ENCODE assay signal across 14 cellular contexts in the genomic region with DNA sequence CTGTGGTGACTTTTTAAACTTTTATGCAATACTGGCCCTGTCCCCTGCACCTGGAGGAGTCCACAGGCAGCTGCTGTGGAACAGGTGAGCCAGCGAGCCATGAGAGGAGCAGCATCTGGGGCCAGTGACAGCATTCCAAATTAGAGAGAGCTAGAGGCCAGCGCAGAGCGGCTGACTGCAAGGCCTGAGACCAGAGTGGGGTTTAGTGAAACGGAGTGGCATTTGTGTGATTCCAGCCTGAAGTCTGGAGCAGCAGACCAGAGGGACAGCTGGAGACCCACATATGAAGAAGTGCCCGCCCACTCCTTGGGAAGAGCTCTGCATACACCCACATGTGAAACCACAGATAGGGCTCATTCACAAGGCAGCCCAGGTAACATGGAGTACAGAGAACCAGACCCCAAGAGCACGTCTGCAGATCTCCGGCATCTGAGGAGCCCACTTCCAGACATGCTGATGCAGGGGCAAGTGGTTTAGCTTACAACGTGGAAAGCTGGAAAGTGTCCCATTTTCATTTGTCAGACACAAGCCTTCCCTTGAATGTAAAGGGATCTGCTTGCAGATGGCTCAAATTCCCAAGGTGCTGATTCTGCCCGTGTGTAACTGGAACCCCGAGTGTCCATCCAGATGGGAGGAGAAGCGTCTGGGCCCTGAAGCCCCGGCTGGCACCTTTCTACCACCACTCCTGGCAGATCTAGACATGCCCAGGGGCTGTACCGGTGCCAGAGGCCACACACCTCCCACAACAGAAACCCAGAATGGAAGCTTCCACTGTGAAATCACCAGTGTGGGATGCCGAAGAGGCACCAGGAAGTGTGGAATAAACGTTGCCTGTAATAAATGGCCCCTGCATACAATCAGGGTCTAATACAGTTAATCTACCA.
"Had no signal": no experiment of that assay in that cellular context is flagged by ENCODE, and none has a peak within 500 bp of the region (broad histone marks: within the 10 kb centered on the region; RNA-seq: fewer than 3 reads in every experiment).

No MANE protein-coding gene starts in this region.

- H3K36me3 Mint-ChIP-seq: activated naive CD8-positive, alpha-beta T cell had no signal

- H3K4me1 ChIP-seq: esophagus muscularis mucosa, lower lobe of right lung, pancreas, sigmoid colon, transverse colon, vagina had no signal

- H3K27me3 ChIP-seq: transverse colon, vagina had no signal

- H3K27ac Mint-ChIP-seq: activated naive CD8-positive, alpha-beta T cell; dendritic cell treated with granulocyte-macrophage colony-stimulating factor and Interleukin-4, amounts not matched to agents 40 ng/mL and 50 ng/mL, for 4 days; natural killer cell; T-helper 2 cell treated with Interferon-gamma antibody and Interleukin-4, amounts not matched to agents 5 μg/mL and 100 μg/mL, for 36 hours had no signal

- H3K9me3 ChIP-seq: vagina had no signal

- H3K36me3 ChIP-seq: esophagus muscularis mucosa, lower lobe of right lung, pancreas, sigmoid colon, transverse colon, vagina had no signal

- H3K27ac ChIP-seq: esophagus muscularis mucosa, lower lobe of right lung, pancreas, sigmoid colon, transverse colon, vagina had no signal

- H3K4me3 Mint-ChIP-seq: activated naive CD8-positive, alpha-beta T cell; dendritic cell treated with granulocyte-macrophage colony-stimulating factor and Interleukin-4, amounts not matched to agents 40 ng/mL and 50 ng/mL, for 4 days; natural killer cell; T-helper 2 cell treated with Interferon-gamma antibody and Interleukin-4, amounts not matched to agents 5 μg/mL and 100 μg/mL, for 36 hours had no signal

- DNase-seq: activated CD4-positive, alpha-beta T cell treated with anti-CD3 and anti-CD28 coated beads, Interleukin-2, amount 50 U/mL, for 4 hours; activated T-cell treated with anti-CD3 and anti-CD28 coated beads for 4 hours; effector memory CD4-positive, alpha-beta T cell; lower lobe of right lung; natural killer cell; sigmoid colon; stimulated activated naive CD8-positive, alpha-beta T cell treated with anti-CD3 and anti-CD28 coated beads, Interleukin-15, Interleukin-2, amounts not matched to agents 100 U/mL and 50 U/mL, for 24 hours; transverse colon had no signal

- H3K4me1 Mint-ChIP-seq: natural killer cell had no signal

- H3K4me3 ChIP-seq: esophagus muscularis mucosa, lower lobe of right lung, pancreas, sigmoid colon, transverse colon, vagina had no signal
